ENCODE assay signal across 1 cellular context in genomic region chr17:81870155-81870977, GRCh38.
TF ChIP-seq lines count a peak whose summit lies in the region.

No MANE protein-coding gene starts in this region.

TF ChIP-seq in HepG2, 621 proteins besides CTCF, POLR2A, EP300 and RAD21 (continued from another document and continues in another):
- 0 out of 2 replicates have a peak, but pooled peaks have one; percentile 58 for TF ChIP-seq ZNF142 (CRISPR knock-in tag; IDR thresholded peaks at IDR 0.05)
- TF ChIP-seq NCOR1 (IDR thresholded peaks at IDR 0.05; ENCODE audit: borderline replicate concordance, low read length): no peak
- no peak for TF ChIP-seq CREBL2 (CRISPR knock-in tag; IDR thresholded peaks at IDR 0.05; ENCODE audit: borderline replicate concordance)
- TF ChIP-seq DNMT3B (CRISPR knock-in tag; conservative IDR thresholded peaks at IDR 0.05): peak; percentile 15; the same call in 1 of the 2 replicates
- TF ChIP-seq, protein P1, sequence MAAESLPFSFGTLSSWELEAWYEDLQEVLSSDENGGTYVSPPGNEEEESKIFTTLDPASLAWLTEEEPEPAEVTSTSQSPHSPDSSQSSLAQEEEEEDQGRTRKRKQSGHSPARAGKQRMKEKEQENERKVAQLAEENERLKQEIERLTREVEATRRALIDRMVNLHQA (CRISPR knock-in tag; IDR thresholded peaks at IDR 0.05): no peak
- no peak for TF ChIP-seq GZF1 (CRISPR knock-in tag; IDR thresholded peaks at IDR 0.05)
- TF ChIP-seq ZFP91 (CRISPR knock-in tag; IDR thresholded peaks at IDR 0.05; ENCODE audit: borderline replicate concordance): no peak
- no peak for TF ChIP-seq SALL2 (CRISPR knock-in tag; IDR thresholded peaks at IDR 0.05)
- TF ChIP-seq, protein P2, sequence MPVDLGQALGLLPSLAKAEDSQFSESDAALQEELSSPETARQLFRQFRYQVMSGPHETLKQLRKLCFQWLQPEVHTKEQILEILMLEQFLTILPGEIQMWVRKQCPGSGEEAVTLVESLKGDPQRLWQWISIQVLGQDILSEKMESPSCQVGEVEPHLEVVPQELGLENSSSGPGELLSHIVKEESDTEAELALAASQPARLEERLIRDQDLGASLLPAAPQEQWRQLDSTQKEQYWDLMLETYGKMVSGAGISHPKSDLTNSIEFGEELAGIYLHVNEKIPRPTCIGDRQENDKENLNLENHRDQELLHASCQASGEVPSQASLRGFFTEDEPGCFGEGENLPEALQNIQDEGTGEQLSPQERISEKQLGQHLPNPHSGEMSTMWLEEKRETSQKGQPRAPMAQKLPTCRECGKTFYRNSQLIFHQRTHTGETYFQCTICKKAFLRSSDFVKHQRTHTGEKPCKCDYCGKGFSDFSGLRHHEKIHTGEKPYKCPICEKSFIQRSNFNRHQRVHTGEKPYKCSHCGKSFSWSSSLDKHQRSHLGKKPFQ (CRISPR knock-in tag; IDR thresholded peaks at IDR 0.05; ENCODE audit: insufficient replicate concordance): no peak
- no peak for TF ChIP-seq ZNF549 (CRISPR knock-in tag; IDR thresholded peaks at IDR 0.05)
- no peak for TF ChIP-seq MNT (IDR thresholded peaks at IDR 0.05)
- no peak for TF ChIP-seq ZFP36 (IDR thresholded peaks at IDR 0.05; ENCODE audit: borderline replicate concordance, low read depth, low read length, partially characterized antibody)
- no peak for TF ChIP-seq TRIM24 (CRISPR knock-in tag; IDR thresholded peaks at IDR 0.05)
- TF ChIP-seq NFAT5 (CRISPR knock-in tag; IDR thresholded peaks at IDR 0.05): peak; percentile 67; the same call in 1 of the 2 replicates
- TF ChIP-seq E2F1 (CRISPR knock-in tag; IDR thresholded peaks at IDR 0.05): no peak; the same call in 1 of the 2 replicates
- TF ChIP-seq ZNF160 (CRISPR knock-in tag; IDR thresholded peaks at IDR 0.05): no peak
- TF ChIP-seq RXRB (CRISPR knock-in tag; IDR thresholded peaks at IDR 0.05; ENCODE audit: borderline replicate concordance): 0 out of 2 replicates have a peak, but pooled peaks have one; percentile 27
- no peak for TF ChIP-seq RFXAP (CRISPR knock-in tag; IDR thresholded peaks at IDR 0.05; ENCODE audit: borderline replicate concordance)
- no peak for TF ChIP-seq ZSCAN5A (CRISPR knock-in tag; IDR thresholded peaks at IDR 0.05; ENCODE audit: borderline replicate concordance)
- TF ChIP-seq ZMYM2 (CRISPR knock-in tag; IDR thresholded peaks at IDR 0.05): no peak
- no peak for TF ChIP-seq ZBTB44 (CRISPR knock-in tag; IDR thresholded peaks at IDR 0.05)
- 0 out of 2 replicates have a peak, but pooled peaks have one; percentile 39 for TF ChIP-seq ZNF451 (CRISPR knock-in tag; IDR thresholded peaks at IDR 0.05)
- no peak for TF ChIP-seq ZNF75D (CRISPR knock-in tag; IDR thresholded peaks at IDR 0.05; ENCODE audit: borderline replicate concordance)
- TF ChIP-seq, protein P3, sequence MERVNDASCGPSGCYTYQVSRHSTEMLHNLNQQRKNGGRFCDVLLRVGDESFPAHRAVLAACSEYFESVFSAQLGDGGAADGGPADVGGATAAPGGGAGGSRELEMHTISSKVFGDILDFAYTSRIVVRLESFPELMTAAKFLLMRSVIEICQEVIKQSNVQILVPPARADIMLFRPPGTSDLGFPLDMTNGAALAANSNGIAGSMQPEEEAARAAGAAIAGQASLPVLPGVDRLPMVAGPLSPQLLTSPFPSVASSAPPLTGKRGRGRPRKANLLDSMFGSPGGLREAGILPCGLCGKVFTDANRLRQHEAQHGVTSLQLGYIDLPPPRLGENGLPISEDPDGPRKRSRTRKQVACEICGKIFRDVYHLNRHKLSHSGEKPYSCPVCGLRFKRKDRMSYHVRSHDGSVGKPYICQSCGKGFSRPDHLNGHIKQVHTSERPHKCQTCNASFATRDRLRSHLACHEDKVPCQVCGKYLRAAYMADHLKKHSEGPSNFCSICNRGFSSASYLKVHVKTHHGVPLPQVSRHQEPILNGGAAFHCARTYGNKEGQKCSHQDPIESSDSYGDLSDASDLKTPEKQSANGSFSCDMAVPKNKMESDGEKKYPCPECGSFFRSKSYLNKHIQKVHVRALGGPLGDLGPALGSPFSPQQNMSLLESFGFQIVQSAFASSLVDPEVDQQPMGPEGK (CRISPR knock-in tag; IDR thresholded peaks at IDR 0.05): peak; percentile 64
- TF ChIP-seq, protein P4, sequence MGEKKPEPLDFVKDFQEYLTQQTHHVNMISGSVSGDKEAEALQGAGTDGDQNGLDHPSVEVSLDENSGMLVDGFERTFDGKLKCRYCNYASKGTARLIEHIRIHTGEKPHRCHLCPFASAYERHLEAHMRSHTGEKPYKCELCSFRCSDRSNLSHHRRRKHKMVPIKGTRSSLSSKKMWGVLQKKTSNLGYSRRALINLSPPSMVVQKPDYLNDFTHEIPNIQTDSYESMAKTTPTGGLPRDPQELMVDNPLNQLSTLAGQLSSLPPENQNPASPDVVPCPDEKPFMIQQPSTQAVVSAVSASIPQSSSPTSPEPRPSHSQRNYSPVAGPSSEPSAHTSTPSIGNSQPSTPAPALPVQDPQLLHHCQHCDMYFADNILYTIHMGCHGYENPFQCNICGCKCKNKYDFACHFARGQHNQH (CRISPR knock-in tag; IDR thresholded peaks at IDR 0.05): no peak
- TF ChIP-seq HNRNPK (IDR thresholded peaks at IDR 0.05; ENCODE audit: low read depth, low read length, poor library complexity, severe bottlenecking): no peak
- no peak for TF ChIP-seq MED8 (CRISPR knock-in tag; IDR thresholded peaks at IDR 0.05; ENCODE audit: insufficient replicate concordance)
